Comparison of ENCODE assay signal across 27 cellular contexts in genomic region chr1:2515763-2516080, GRCh38. TPM values are rescaled to one million over a fixed set of nuclear protein-coding genes. Genes with fewer than 3 reads are reported as not detected.
DNase-seq lines count a peak whose midpoint lies in the region; ATAC-seq and TF ChIP-seq lines count a peak whose summit lies in the region.
"Had no signal": no experiment of that assay in that cellular context is flagged by ENCODE, and none has a peak within 500 bp of the region (broad histone marks: within the 10 kb centered on the region; RNA-seq: fewer than 3 reads in every experiment).

No MANE protein-coding gene starts in this region.

- ATAC-seq in T-helper 17 cell, result no peak
- ATAC-seq in GM19467 (IDR thresholded peaks at IDR 0.05; ENCODE audit: unreplicated experiment), result no peak
- ATAC-seq in HG03354 (IDR thresholded peaks at IDR 0.05; ENCODE audit: poor library complexity, severe bottlenecking, unreplicated experiment), result no peak
- ATAC-seq: GM12878 had no signal

- H3K36me3 ChIP-seq in HEK293 (ENCODE audit: control insufficient read depth in 2 of 2, insufficient read depth in 1 of 2, low read length in 2 of 2), result peaks cover 0 to 97% of the 10 kb centered on the region in 2 experiments; a peak in 2 of 3 replicates

- no peaks in the 10 kb centered on the region for H3K4me1 ChIP-seq in HEK293 (ENCODE audit: control insufficient read depth, insufficient read depth, low read length)
- H3K4me1 ChIP-seq: BE2C had no signal

- H3K36me3 Mint-ChIP-seq in T-helper 17 cell (ENCODE audit: low read depth) (no peaks in the 10 kb centered on the region), progenitor cell of endocrine pancreas (ENCODE audit: insufficient read depth) (peaks cover 6% of the 10 kb centered on the region)

- in situ Hi-C loops in GM18951 (cut with MboI; ENCODE audit: low sequenced_read_pairs, unreplicated experiment), result no loop called here

- no peaks in the 10 kb centered on the region for H3K27me3 Mint-ChIP-seq in T-helper 17 cell
- no peaks in the 10 kb centered on the region for H3K27me3 Mint-ChIP-seq in progenitor cell of endocrine pancreas
- H3K27me3 Mint-ChIP-seq: CD4-positive, alpha-beta memory T cell; CD4-positive, CD25-positive, alpha-beta regulatory T cell; CD8-positive, alpha-beta memory T cell had no signal

- H3K9me3 Mint-ChIP-seq in progenitor cell of endocrine pancreas (ENCODE audit: low read depth), result no peaks in the 10 kb centered on the region
- H3K9me3 Mint-ChIP-seq: CD14-positive monocyte; CD4-positive, alpha-beta memory T cell; CD4-positive, CD25-positive, alpha-beta regulatory T cell; CD8-positive, alpha-beta memory T cell had no signal

- CTCF ChIA-PET in HEK293 (lab: Yijun Ruan, JAX), result no interaction called here

- TF ChIP-seq POLR2A in GM18951 (IDR thresholded peaks at IDR 0.05; ENCODE audit: extremely low read depth, insufficient read depth, insufficient read length), result peak; percentile 17

- no peak overlapping the region for H3K4me3 Mint-ChIP-seq in T-helper 17 cell
- H3K4me3 Mint-ChIP-seq in progenitor cell of endocrine pancreas (ENCODE audit: low read depth), result no peak overlapping the region
- H3K4me3 Mint-ChIP-seq: CD14-positive monocyte; CD4-positive, alpha-beta memory T cell; CD4-positive, CD25-positive, alpha-beta regulatory T cell; CD8-positive, alpha-beta memory T cell had no signal

- no peak for DNase-seq in T-helper 17 cell
- DNase-seq in progenitor cell of endocrine pancreas (ENCODE audit: low spot score, unreplicated experiment), result no peak
- DNase-seq: 8988T; ACHN; BE2C; C1 segment of cervical spinal cord; CD4-positive, alpha-beta memory T cell; CD4-positive, CD25-positive, alpha-beta regulatory T cell; CD8-positive, alpha-beta memory T cell; COR-L47; DMS 273 treated with DMSO at 0.1 percent for 48 hours; DMS153; DMS53; DMS79; DND-41; EL; GDM1 had no signal

- H3K27ac Mint-ChIP-seq in T-helper 17 cell, result peak overlapping the region; percentile 11
- H3K27ac Mint-ChIP-seq in progenitor cell of endocrine pancreas, result no peak overlapping the region
- H3K27ac Mint-ChIP-seq: CD4-positive, alpha-beta memory T cell; CD4-positive, CD25-positive, alpha-beta regulatory T cell had no signal

- H3K4me1 Mint-ChIP-seq in T-helper 17 cell (peaks cover 2% of the 10 kb centered on the region), progenitor cell of endocrine pancreas (ENCODE audit: low read depth) (no peaks in the 10 kb centered on the region)
- H3K4me1 Mint-ChIP-seq: CD14-positive monocyte; CD4-positive, CD25-positive, alpha-beta regulatory T cell had no signal

- TF ChIP-seq CTCF in HEK293 (tag by site-specific recombination; IDR thresholded peaks at IDR 0.05) (no peak), progenitor cell of endocrine pancreas (IDR thresholded peaks at IDR 0.05; ENCODE audit: unreplicated experiment) (no peak)

- H3K9me3 ChIP-seq in HEK293 (ENCODE audit: control insufficient read depth, insufficient read depth, low read depth, low read length), result no peaks in the 10 kb centered on the region
- H3K9me3 ChIP-seq in T-helper 17 cell (ENCODE audit: control insufficient read depth, low read length, poor library complexity, severe bottlenecking), result no peaks in the 10 kb centered on the region
- H3K9me3 ChIP-seq: BE2C, BLaER1 had no signal

- POLR2A ChIA-PET in HEK293 (lab: Yijun Ruan, JAX), result no interaction called here

- H3K4me3 ChIP-seq in HEK293 (ENCODE audit: low read depth, low read length), result no peak overlapping the region
- H3K4me3 ChIP-seq: BLaER1, GM12878 had no signal

- no peak overlapping the region for H3K27ac ChIP-seq in HEK293 (ENCODE audit: extremely low read depth, low read depth, low read length)
- H3K27ac ChIP-seq: BLaER1 had no signal

TF ChIP-seq in HEK293, 187 proteins besides CTCF, POLR2A, EP300 and RAD21:
- TF ChIP-seq EGR2 (tag by site-specific recombination; IDR thresholded peaks at IDR 0.05; ENCODE audit: low read depth), result peak; percentile 35; the same call in 1 of the 2 replicates
- no peak for TF ChIP-seq OSR2 (tag by site-specific recombination; IDR thresholded peaks at IDR 0.05)
- TF ChIP-seq ZNF112 (tag by site-specific recombination; IDR thresholded peaks at IDR 0.05), result no peak

RNA-seq across cellular contexts. Expression of gene PANK4, which starts 10.7 kb away (rescaled TPM):
- total RNA-seq in T-helper 17 cell, result 10 to 100 TPM; 47.9 to 53.5 TPM
- total RNA-seq in progenitor cell of endocrine pancreas, result 42.5 and 45.4 TPM in 2 replicates

RNA-seq across cellular contexts. Expression of gene HES5, which starts 14.3 kb away (rescaled TPM):
- total RNA-seq in T-helper 17 cell (not detected), progenitor cell of endocrine pancreas (0.36 TPM in 1 of 2 replicates, not detected in the other)
- total RNA-seq: A673; CD4-positive, alpha-beta memory T cell; CD4-positive, CD25-positive, alpha-beta regulatory T cell; CD8-positive, alpha-beta memory T cell; Daoy; G401 had no signal

RNA-seq across cellular contexts. Expression of gene PLCH2, which starts 39.6 kb away (rescaled TPM):
- total RNA-seq in T-helper 17 cell (10 to 100 TPM; 30.0 to 39.3 TPM), progenitor cell of endocrine pancreas (0.13 TPM in 1 of 2 replicates, not detected in the other)
- total RNA-seq: A673, Daoy had no signal

RNA-seq across cellular contexts. Expression of gene TNFRSF14, which starts 40.4 kb away (rescaled TPM):
- total RNA-seq in T-helper 17 cell, result 100 to 1,000 TPM; 179 to 212 TPM
- total RNA-seq in progenitor cell of endocrine pancreas, result 0.41 and 0.75 TPM in 2 replicates

Comparison
In these comparisons a context has a peak if more than half of its experiments do, and no peak if none do; other contexts are left out.
1. RNA of gene PLCH2, which starts 39.6 kb away (total RNA-seq): 30.0 to 39.3 TPM in T-helper 17 cell; 0.13 TPM in progenitor cell of endocrine pancreas; every median in the first group is over 10 times any median in the second.